36 cellular contexts compared by ENCODE assay signal in genomic region chr4:5566991-5567390, GRCh38.
"Had no signal": no experiment of that assay in that cellular context is flagged by ENCODE, and none has a peak within 500 bp of the region (broad histone marks: within the 10 kb centered on the region; RNA-seq: fewer than 3 reads in every experiment).

No MANE protein-coding gene starts in this region.

- H3K27me3 ChIP-seq: adrenal gland, cardiac muscle cell had no signal

- H3K36me3 ChIP-seq: adrenal gland, cardiac muscle cell had no signal

- H3K4me3 Mint-ChIP-seq: activated B cell treated with CpG ODN at 0.5 μM for 24 hours; activated CD4-positive, alpha-beta memory T cell treated with anti-CD3 and anti-CD28 coated beads for 36 hours; activated CD4-positive, alpha-beta T cell treated with anti-CD3 and anti-CD28 coated beads, Interleukin-2, amount 10 ng/mL, durations not matched to agents 24 days and 14 days; activated CD8-positive, alpha-beta T cell treated with anti-CD3 and anti-CD28 coated beads for 36 hours; activated naive CD4-positive, alpha-beta T cell treated with anti-CD3 and anti-CD28 coated beads for 36 hours; activated naive CD8-positive, alpha-beta T cell treated with anti-CD3 and anti-CD28 coated beads for 36 hours; activated T-cell treated with anti-CD3 and anti-CD28 coated beads, Interleukin-2, amount 50 U/mL, for 4 hours; activated T-cell treated with anti-CD3 and anti-CD28 coated beads, Interleukin-2, amount 50 U/mL, for 72 hours; activated T-helper 1 cell treated with anti-CD3 and anti-CD28 coated beads, Interleukin-12 subunit alpha, Interleukin-12 subunit beta, Interleukin-2, Interleukin-4 antibody, amounts not matched to agents 30 ng/mL and 10 ng/mL and 1 ng/mL, durations not matched to agents 14 hours and 24 hours and 36 hours; activated T-helper 17 cell treated with anti-CD3 and anti-CD28 coated beads, Interleukin-2, amount 50 U/mL, for 72 hours; brain; central memory CD8-positive, alpha-beta T cell; T-helper 1 cell treated with Interleukin-12 subunit alpha and Interleukin-12 subunit beta and Interleukin-4 antibody, amounts not matched to agents 30 μg/mL and 1 μg/mL, for 36 hours; T-helper 2 cell treated with Interferon-gamma antibody and Interleukin-4, amounts not matched to agents 5 μg/mL and 100 μg/mL, for 36 hours had no signal

- ATAC-seq: activated CD8-positive, alpha-beta T cell treated with anti-CD3 and anti-CD28 coated beads for 36 hours; activated naive CD4-positive, alpha-beta T cell treated with anti-CD3 and anti-CD28 coated beads, Interleukin-2, amount 50 U/mL, for 72 hours; activated T-cell treated with anti-CD3 and anti-CD28 coated beads, Interleukin-2, amount 50 U/mL, for 4 hours; activated T-cell treated with anti-CD3 and anti-CD28 coated beads, Interleukin-2, amount 50 U/mL, for 72 hours; activated T-helper 17 cell treated with anti-CD3 and anti-CD28 coated beads, Interleukin-2, amount 50 U/mL, for 72 hours had no signal

- H3K4me3 ChIP-seq: adrenal gland, cardiac muscle cell had no signal

- H3K9me3 ChIP-seq: adrenal gland had no signal

- H3K27me3 Mint-ChIP-seq: activated B cell treated with CpG ODN at 0.5 μM for 24 hours; activated CD4-positive, alpha-beta memory T cell treated with anti-CD3 and anti-CD28 coated beads for 36 hours; activated CD4-positive, alpha-beta T cell treated with anti-CD3 and anti-CD28 coated beads, Interleukin-2, amount 10 ng/mL, durations not matched to agents 24 days and 14 days; activated CD8-positive, alpha-beta T cell treated with anti-CD3 and anti-CD28 coated beads for 36 hours; activated T-helper 17 cell treated with anti-CD3 and anti-CD28 coated beads, Interleukin-2, amount 50 U/mL, for 72 hours; central memory CD8-positive, alpha-beta T cell had no signal

- H3K27ac ChIP-seq: adrenal gland, cardiac muscle cell, VCaP had no signal

- H3K27ac Mint-ChIP-seq: activated B cell treated with CpG ODN at 0.5 μM for 24 hours; activated CD4-positive, alpha-beta memory T cell treated with anti-CD3 and anti-CD28 coated beads for 36 hours; activated CD4-positive, alpha-beta T cell treated with anti-CD3 and anti-CD28 coated beads, Interleukin-2, amount 10 ng/mL, durations not matched to agents 24 days and 14 days; activated CD8-positive, alpha-beta T cell treated with anti-CD3 and anti-CD28 coated beads for 36 hours; activated naive CD4-positive, alpha-beta T cell treated with anti-CD3 and anti-CD28 coated beads for 36 hours; activated naive CD4-positive, alpha-beta T cell treated with anti-CD3 and anti-CD28 coated beads, Interleukin-2, amount 50 U/mL, for 72 hours; activated naive CD8-positive, alpha-beta T cell treated with anti-CD3 and anti-CD28 coated beads for 36 hours; activated T-cell treated with anti-CD3 and anti-CD28 coated beads, Interleukin-2, amount 50 U/mL, for 72 hours; activated T-helper 1 cell treated with anti-CD3 and anti-CD28 coated beads, Interleukin-12 subunit alpha, Interleukin-12 subunit beta, Interleukin-2, Interleukin-4 antibody, amounts not matched to agents 30 ng/mL and 10 ng/mL and 1 ng/mL, durations not matched to agents 14 hours and 24 hours and 36 hours; activated T-helper 17 cell treated with anti-CD3 and anti-CD28 coated beads, Interleukin-2, amount 50 U/mL, for 72 hours; T-helper 1 cell treated with Interleukin-12 subunit alpha and Interleukin-12 subunit beta and Interleukin-4 antibody, amounts not matched to agents 30 μg/mL and 1 μg/mL, for 36 hours; T-helper 2 cell treated with Interferon-gamma antibody and Interleukin-4, amounts not matched to agents 5 μg/mL and 100 μg/mL, for 36 hours had no signal

- DNase-seq: activated B cell treated with CpG ODN at 0.5 μM for 24 hours; activated CD4-positive, alpha-beta memory T cell treated with anti-CD3 and anti-CD28 coated beads for 36 hours; activated CD4-positive, alpha-beta T cell treated with anti-CD3 and anti-CD28 coated beads for 4 hours; activated CD4-positive, alpha-beta T cell treated with anti-CD3 and anti-CD28 coated beads, Interleukin-2, amount 10 ng/mL, durations not matched to agents 24 days and 14 days; activated CD4-positive, alpha-beta T cell treated with anti-CD3 and anti-CD28 coated beads, Interleukin-2, amount 50 U/mL, for 1 hour; activated CD4-positive, alpha-beta T cell treated with anti-CD3 and anti-CD28 coated beads, Interleukin-2, amount 50 U/mL, for 4 hours; activated CD4-positive, CD25-positive, alpha-beta regulatory T cell treated with anti-CD3 and anti-CD28 coated beads, Interleukin-2, amount 50 U/mL, for 72 hours; activated CD8-positive, alpha-beta memory T cell treated with anti-CD3 and anti-CD28 coated beads, Interleukin-2, amount 50 U/mL, for 4 hours; activated CD8-positive, alpha-beta T cell treated with anti-CD3 and anti-CD28 coated beads for 36 hours; activated effector memory CD4-positive, alpha-beta T cell treated with anti-CD3 and anti-CD28 coated beads, Interleukin-2, amount 50 U/mL, for 16 hours; activated gamma-delta T cell treated with Interleukin-2 at 50 U/mL for 16 hours; activated naive CD4-positive, alpha-beta T cell; activated naive CD4-positive, alpha-beta T cell treated with anti-CD3 and anti-CD28 coated beads for 36 hours; activated naive CD4-positive, alpha-beta T cell treated with anti-CD3 and anti-CD28 coated beads, Interleukin-2, amount 50 U/mL, for 16 hours; activated naive CD8-positive, alpha-beta T cell treated with anti-CD3 and anti-CD28 coated beads for 36 hours; activated T-cell treated with anti-CD3 and anti-CD28 coated beads for 4 hours; activated T-cell treated with anti-CD3 and anti-CD28 coated beads, Interleukin-2, amount 50 U/mL, for 1 hour; activated T-cell treated with anti-CD3 and anti-CD28 coated beads, Interleukin-2, amount 50 U/mL, for 4 hours; activated T-cell treated with anti-CD3 and anti-CD28 coated beads, Interleukin-2, amount 50 U/mL, for 72 hours; adrenal gland; amniotic stem cell; aorta; caudate nucleus; cerebellar nuclear complex; T-helper 1 cell; T-helper 2 cell; T-helper 9 cell had no signal

- H3K4me1 ChIP-seq: adrenal gland had no signal

- H3K9me3 Mint-ChIP-seq: activated B cell treated with CpG ODN at 0.5 μM for 24 hours; activated CD4-positive, alpha-beta memory T cell treated with anti-CD3 and anti-CD28 coated beads for 36 hours; activated CD4-positive, alpha-beta T cell treated with anti-CD3 and anti-CD28 coated beads, Interleukin-2, amount 10 ng/mL, durations not matched to agents 24 days and 14 days; activated CD8-positive, alpha-beta T cell treated with anti-CD3 and anti-CD28 coated beads for 36 hours; activated naive CD8-positive, alpha-beta T cell treated with anti-CD3 and anti-CD28 coated beads for 36 hours; activated T-cell treated with anti-CD3 and anti-CD28 coated beads, Interleukin-2, amount 50 U/mL, for 4 hours; activated T-helper 1 cell treated with anti-CD3 and anti-CD28 coated beads, Interleukin-12 subunit alpha, Interleukin-12 subunit beta, Interleukin-2, Interleukin-4 antibody, amounts not matched to agents 30 ng/mL and 10 ng/mL and 1 ng/mL, durations not matched to agents 14 hours and 24 hours and 36 hours; activated T-helper 17 cell treated with anti-CD3 and anti-CD28 coated beads, Interleukin-2, amount 50 U/mL, for 72 hours; brain; central memory CD8-positive, alpha-beta T cell; T-helper 1 cell treated with Interleukin-12 subunit alpha and Interleukin-12 subunit beta and Interleukin-4 antibody, amounts not matched to agents 30 μg/mL and 1 μg/mL, for 36 hours had no signal

- H3K36me3 Mint-ChIP-seq: activated naive CD4-positive, alpha-beta T cell treated with anti-CD3 and anti-CD28 coated beads, Interleukin-2, amount 50 U/mL, for 72 hours; activated naive CD8-positive, alpha-beta T cell treated with anti-CD3 and anti-CD28 coated beads for 36 hours; brain had no signal

- H3K4me1 Mint-ChIP-seq: activated B cell treated with CpG ODN at 0.5 μM for 24 hours; activated CD4-positive, alpha-beta T cell treated with anti-CD3 and anti-CD28 coated beads, Interleukin-2, amount 10 ng/mL, durations not matched to agents 24 days and 14 days; activated naive CD8-positive, alpha-beta T cell treated with anti-CD3 and anti-CD28 coated beads for 36 hours; activated T-helper 17 cell treated with anti-CD3 and anti-CD28 coated beads, Interleukin-2, amount 50 U/mL, for 72 hours; brain; central memory CD8-positive, alpha-beta T cell had no signal
